25 cellular contexts compared by ENCODE assay signal in the genomic region with DNA sequence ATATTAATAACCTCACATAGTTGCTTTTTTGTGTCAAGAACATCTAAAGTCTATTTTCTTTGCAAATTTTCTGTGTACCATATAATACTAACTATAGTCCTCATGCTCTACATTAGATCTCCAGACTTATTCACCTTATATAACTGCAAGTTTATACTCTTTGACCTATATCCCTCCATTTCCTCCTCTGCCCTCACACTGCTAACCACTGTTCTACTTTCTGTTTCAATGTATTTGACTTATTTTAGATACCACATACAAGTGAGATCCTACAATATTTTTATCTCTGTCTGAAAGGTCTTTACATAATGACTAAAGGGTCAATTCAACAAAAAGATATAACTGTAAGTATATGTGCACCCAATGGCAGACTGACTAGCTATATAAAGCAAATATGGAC.
DNase-seq lines count a peak whose midpoint lies in the region; ATAC-seq and TF ChIP-seq lines count a peak whose summit lies in the region.
"Had no signal": no experiment of that assay in that cellular context is flagged by ENCODE, and none has a peak within 500 bp of the region (broad histone marks: within the 10 kb centered on the region; RNA-seq: fewer than 3 reads in every experiment).

No MANE protein-coding gene starts in this region.

- H3K9me2 ChIP-seq in SU-DHL-6 (replicated peaks; ENCODE audit: insufficient read depth, low read length), result no peaks in the 10 kb centered on the region

- H3K9me3 ChIP-seq in SU-DHL-6 (ENCODE audit: insufficient read depth, low read length) (peaks cover 6% of the 10 kb centered on the region; the same call in 1 of the 2 replicates), mucosa of descending colon (peaks cover 17% of the 10 kb centered on the region), right cardiac atrium (ENCODE audit: control insufficient read depth, low read length) (no peaks in the 10 kb centered on the region)
- H3K9me3 ChIP-seq: HAP-1 had no signal

- H3K36me3 ChIP-seq in SU-DHL-6 (ENCODE audit: low read length) (no peaks in the 10 kb centered on the region), mucosa of descending colon (ENCODE audit: low read depth) (no peaks in the 10 kb centered on the region)
- H3K36me3 ChIP-seq: ascending aorta, HAP-1, spleen, thoracic aorta had no signal

- no peak for DNase-seq in mucosa of descending colon
- DNase-seq in right cardiac atrium, result no peak
- DNase-seq in NCI-H82 treated with DMSO at 0.1 percent for 48 hours (lab: John Stamatoyannopoulos, UW; ENCODE audit: unreplicated experiment), result no peak
- no peak for DNase-seq in GM13977 (ENCODE audit: low spot score)
- DNase-seq: activated CD4-positive, alpha-beta T cell treated with anti-CD3 and anti-CD28 coated beads, Interleukin-2, amount 10 ng/mL, durations not matched to agents 24 days and 14 days; activated T-cell treated with anti-CD3 and anti-CD28 coated beads, Interleukin-2, amount 50 U/mL, for 72 hours; C1 segment of cervical spinal cord; erythroblast; hippocampal formation; NCI-H2081; nucleus accumbens; retina; spleen; stimulated activated CD4-positive, alpha-beta T cell treated with anti-CD3 and anti-CD28 coated beads, Interleukin-4, amount 100 ng/mL, for 1 hour; stimulated activated naive CD4-positive, alpha-beta T cell; T-helper 17 cell had no signal

- TF ChIP-seq CTCF in SU-DHL-6 (IDR thresholded peaks at IDR 0.05; ENCODE audit: insufficient read depth, low read length, poor library complexity, severe bottlenecking) (no peak), mucosa of descending colon (IDR thresholded peaks at IDR 0.05) (no peak), GM13977 (IDR thresholded peaks at IDR 0.05; ENCODE audit: extremely low read depth, insufficient read depth, missing control alignments) (no peak)

- H3K27ac ChIP-seq in SU-DHL-6 (ENCODE audit: low read depth, low read length) (no peak overlapping the region), right cardiac atrium (ENCODE audit: low read length) (no peak overlapping the region)
- H3K27ac ChIP-seq: ascending aorta, thoracic aorta had no signal

- H3K27me3 ChIP-seq in SU-DHL-6 (ENCODE audit: low read length) (no peaks in the 10 kb centered on the region), right cardiac atrium (ENCODE audit: control insufficient read depth, insufficient read depth) (no peaks in the 10 kb centered on the region)
- H3K27me3 ChIP-seq: ascending aorta, spleen had no signal

- H4K20me1 ChIP-seq in SU-DHL-6 (ENCODE audit: low read depth, low read length), result no peaks in the 10 kb centered on the region

- peak; percentile 53 for ATAC-seq in GM18520 (IDR thresholded peaks at IDR 0.05; ENCODE audit: unreplicated experiment)
- peak; percentile 71 for ATAC-seq in HG03175 (IDR thresholded peaks at IDR 0.05; ENCODE audit: unreplicated experiment)
- peak; percentile 72 for ATAC-seq in mucosa of descending colon
- ATAC-seq in right cardiac atrium, result no peak
- ATAC-seq in GM19023 (IDR thresholded peaks at IDR 0.05; ENCODE audit: unreplicated experiment), result no peak
- ATAC-seq: activated T-cell treated with anti-CD3 and anti-CD28 coated beads, Interleukin-2, amount 50 U/mL, for 72 hours; HepG2; T-helper 17 cell had no signal

- no peaks in the 10 kb centered on the region for H3K4me1 ChIP-seq in mucosa of descending colon (ENCODE audit: low read depth)
- H3K4me1 ChIP-seq in right cardiac atrium (ENCODE audit: control insufficient read depth, insufficient read depth, low read length), result no peaks in the 10 kb centered on the region
- H3K4me1 ChIP-seq: ascending aorta, HAP-1, spleen had no signal

- no peak overlapping the region for H3K9ac ChIP-seq in SU-DHL-6 (ENCODE audit: low read length)

- no peak overlapping the region for H2AFZ ChIP-seq in SU-DHL-6 (ENCODE audit: low read depth, low read length, severe bottlenecking)

- no peaks in the 10 kb centered on the region for H3F3A ChIP-seq in SU-DHL-6 (ENCODE audit: insufficient read depth)

- intact Hi-C loops in mucosa of descending colon (cut with DNase I, micrococcal nuclease), result no loop called here
- intact Hi-C loops in right cardiac atrium (cut with DNase I), result no loop called here

- in situ Hi-C loops in GM13977 (cut with MboI; ENCODE audit: low pct_unique_long_range_greater_than_20kb, low sequenced_read_pairs, unreplicated experiment), result no loop called here

- no peaks in the 10 kb centered on the region for H3K79me2 ChIP-seq in SU-DHL-6 (ENCODE audit: insufficient read depth, low read length)

- H3K4me3 ChIP-seq in SU-DHL-6 (ENCODE audit: insufficient read depth, low read length, poor library complexity, severe bottlenecking) (no peak overlapping the region), mucosa of descending colon (no peak overlapping the region), right cardiac atrium (ENCODE audit: low read length) (no peak overlapping the region)
- H3K4me3 ChIP-seq: ascending aorta, HAP-1, lung, spleen, thoracic aorta had no signal

- H3K4me2 ChIP-seq in SU-DHL-6 (ENCODE audit: low read depth, low read length, poor library complexity, severe bottlenecking), result peak overlapping the region; percentile 2

Comparison
In these comparisons a context has a peak if more than half of its experiments do, and no peak if none do; other contexts are left out.
1. ATAC-seq: peak in GM18520 (single experiment), HG03175 (single experiment) and mucosa of descending colon (single experiment); none in right cardiac atrium (0 of 2) and GM19023 (single experiment).